Comparison of ENCODE assay signal across 14 cellular contexts in the genomic region with DNA sequence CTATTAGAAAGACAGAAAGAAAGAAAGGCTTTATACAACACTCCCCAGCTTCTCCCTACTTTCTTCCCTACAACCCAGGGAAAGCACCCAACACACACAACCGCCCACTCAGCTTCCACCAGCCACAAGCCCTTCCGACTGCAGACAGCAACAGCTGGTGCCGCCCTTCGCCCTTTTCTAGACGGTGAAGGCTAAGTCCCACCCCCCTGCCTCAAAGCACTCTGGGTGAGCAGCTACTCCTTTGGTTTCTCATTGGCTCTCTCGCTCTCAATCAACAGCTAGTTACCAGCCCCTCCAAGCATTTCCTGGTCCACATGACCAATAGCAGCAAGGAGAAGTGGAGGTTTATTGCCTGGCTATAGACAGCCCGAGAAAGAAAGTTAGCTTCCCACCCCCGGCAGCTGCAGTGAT.
DNase-seq lines count a peak whose midpoint lies in the region; ATAC-seq and TF ChIP-seq lines count a peak whose summit lies in the region.
"Had no signal": no experiment of that assay in that cellular context is flagged by ENCODE, and none has a peak within 500 bp of the region (broad histone marks: within the 10 kb centered on the region; RNA-seq: fewer than 3 reads in every experiment).

No MANE protein-coding gene starts in this region.

- peak overlapping the region; percentile 72 for H2AFZ ChIP-seq in osteoblast (ENCODE audit: low read length)

- H3K4me2 ChIP-seq in osteoblast (ENCODE audit: insufficient read depth, low read length): no peak overlapping the region
- H3K4me2 ChIP-seq: SK-N-SH had no signal

- DNase-seq in ELF-1 (ENCODE audit: low read depth, low spot score) (peak; percentile 2), NAMALWA (ENCODE audit: low spot score) (peak; percentile 17), dorsolateral prefrontal cortex (peak; percentile 17 to 85 (median 70)), osteoblast (ENCODE audit: insufficient read length, low spot score, missing footprints) (no peak), NCI-H2227 treated with DMSO at 0.1 percent for 48 hours (lab: John Stamatoyannopoulos, UW) (no peak), mesenteric fat pad (ENCODE audit: low spot score) (no peak)
- DNase-seq: activated CD4-positive, alpha-beta T cell treated with anti-CD3 and anti-CD28 coated beads for 48 hours; CD4-positive, CD25-positive, alpha-beta regulatory T cell; Kasumi-1; NCI-H446 treated with DMSO at 0.1 percent for 48 hours; SK-N-SH had no signal

- H3K36me3 ChIP-seq in osteoblast (ENCODE audit: insufficient read depth, low read length): no peaks in the 10 kb centered on the region
- H3K36me3 ChIP-seq: HAP-1 had no signal

- H3K27ac ChIP-seq in dorsolateral prefrontal cortex (peak overlapping the region in 15 of 59 donors; percentile 6 to 73 (median 41)), osteoblast (ENCODE audit: low read depth, low read length) (no peak overlapping the region)

- intact Hi-C loops in dorsolateral prefrontal cortex (cut with DNase I): no loop called here

- TF ChIP-seq CTCF in dorsolateral prefrontal cortex (IDR thresholded peaks at IDR 0.05 in 54 of 56, conservative IDR thresholded peaks at IDR 0.05 in 2 of 56; ENCODE audit: low read depth in 1 of 56, partially characterized antibody in 56 of 56) (no peak), osteoblast (IDR thresholded peaks at IDR 0.05; ENCODE audit: extremely low read depth, low read depth, low read length) (no peak)

- no peaks in the 10 kb centered on the region for H3K79me2 ChIP-seq in osteoblast (ENCODE audit: insufficient read depth, low read length)

- H3K27me3 ChIP-seq in dorsolateral prefrontal cortex (no peaks in the 10 kb centered on the region), osteoblast (ENCODE audit: insufficient read depth, low read length) (no peaks in the 10 kb centered on the region)

- peak overlapping the region in 34 of 59 donors; percentile 5 to 55 (median 30) for H3K4me3 ChIP-seq in dorsolateral prefrontal cortex
- H3K4me3 ChIP-seq in osteoblast (ENCODE audit: insufficient read depth, low read length): peak overlapping the region; percentile 54
- H3K4me3 ChIP-seq: HAP-1 had no signal

- H3K4me1 ChIP-seq in osteoblast (ENCODE audit: insufficient read depth, low read length): no peaks in the 10 kb centered on the region
- H3K4me1 ChIP-seq: HAP-1 had no signal

- H4K20me1 ChIP-seq in osteoblast (ENCODE audit: insufficient read depth, low read length): no peaks in the 10 kb centered on the region

- no peak for ATAC-seq in GM21825 (IDR thresholded peaks at IDR 0.05; ENCODE audit: unreplicated experiment)
- no peak for ATAC-seq in HG02588 (IDR thresholded peaks at IDR 0.05; ENCODE audit: unreplicated experiment)

- H3K9me3 ChIP-seq in osteoblast (ENCODE audit: low read depth, low read length): no peaks in the 10 kb centered on the region
- H3K9me3 ChIP-seq: HAP-1, SK-N-SH had no signal

Comparison
In these comparisons a context has a peak if more than half of its experiments do, and no peak if none do; other contexts are left out.
1. DNase-seq: peak in ELF-1 (single experiment), NAMALWA (single experiment) and dorsolateral prefrontal cortex (10 of 10); none in osteoblast (single experiment), NCI-H2227 treated with DMSO at 0.1 percent for 48 hours (single experiment) and mesenteric fat pad (single experiment).